Comparison of ENCODE assay signal across 16 cellular contexts in genomic region chr22:45717787-45718186, GRCh38. TPM values are rescaled to one million over a fixed set of nuclear protein-coding genes. Genes with fewer than 3 reads are reported as not detected.
DNase-seq lines count a peak whose midpoint lies in the region; ATAC-seq, FAIRE-seq and TF ChIP-seq lines count a peak whose summit lies in the region.
"Had no signal": no experiment of that assay in that cellular context is flagged by ENCODE, and none has a peak within 500 bp of the region (broad histone marks: within the 10 kb centered on the region; RNA-seq: fewer than 3 reads in every experiment).

No MANE protein-coding gene starts in this region.

- no peak overlapping the region for H3K18ac ChIP-seq in mesenchymal stem cell (ENCODE audit: low read depth in 1 of 2, low read length in 2 of 2)

- H2BK15ac ChIP-seq in mesenchymal stem cell (ENCODE audit: low read depth, poor library complexity, severe bottlenecking): no peak overlapping the region

- no peak overlapping the region for H2BK120ac ChIP-seq in mesenchymal stem cell (ENCODE audit: low read depth, low read length)

- TF ChIP-seq CTCF in bronchial epithelial cell (IDR thresholded peaks at IDR 0.05; ENCODE audit: insufficient read depth, low read length, severe bottlenecking) (no peak), prostate gland (IDR thresholded peaks at IDR 0.05) (no peak)

- no peak overlapping the region for H3K14ac ChIP-seq in mesenchymal stem cell (ENCODE audit: low read length in 2 of 2)

- H4K8ac ChIP-seq in mesenchymal stem cell (ENCODE audit: low read length): no peak overlapping the region

- FAIRE-seq in bronchial epithelial cell (lab: Jason Lieb, UNC): no peak
- FAIRE-seq: K562 had no signal

- no peak overlapping the region for H4K91ac ChIP-seq in mesenchymal stem cell (ENCODE audit: low read length)

- no CpG with 5 or more reads among the region's 1 CpG for WGBS in mesenchymal stem cell
- WGBS in prostate gland: 74% methylated on average over 1 of the region's 1 CpG

- H2AK5ac ChIP-seq in mesenchymal stem cell (ENCODE audit: low read length, severe bottlenecking): no peak overlapping the region

- peak; percentile 44 for DNase-seq in Caki2 (ENCODE audit: low read depth)
- DNase-seq in M059J (ENCODE audit: low read depth): peak; percentile 82
- peak; percentile 83 for DNase-seq in bronchial epithelial cell (ENCODE audit: low read depth)
- DNase-seq in mesenchymal stem cell: peak; percentile 74
- DNase-seq in NCI-H510A (lab: John Stamatoyannopoulos, UW): no peak
- DNase-seq in prostate gland (ENCODE audit: low spot score): no peak
- DNase-seq in NCI-H1417 (lab: John Stamatoyannopoulos, UW): no peak
- DNase-seq: activated CD4-positive, CD25-positive, alpha-beta regulatory T cell treated with anti-CD3 and anti-CD28 coated beads, Interleukin-2, amount 50 U/mL, for 72 hours; activated naive CD8-positive, alpha-beta T cell treated with anti-CD3 and anti-CD28 coated beads, Interleukin-2, amount 10 ng/mL, durations not matched to agents 7 days and 5 days; NCI-H146; NCI-H774 had no signal

- H3K4me3 ChIP-seq in bronchial epithelial cell (ENCODE audit: low read depth, low read length): no peak overlapping the region
- no peak overlapping the region for H3K4me3 ChIP-seq in mesenchymal stem cell (ENCODE audit: insufficient read depth in 1 of 2, low read depth in 1 of 2, low read length in 2 of 2)
- H3K4me3 ChIP-seq in prostate gland: no peak overlapping the region
- H3K4me3 ChIP-seq: K562 had no signal

- no peak overlapping the region for H3K27ac ChIP-seq in mesenchymal stem cell (ENCODE audit: low read length, poor library complexity, severe bottlenecking)
- no peak overlapping the region for H3K27ac ChIP-seq in prostate gland

- H3K4me1 ChIP-seq in mesenchymal stem cell (ENCODE audit: control insufficient read depth, insufficient read depth, low read depth, low read length) (peaks cover 7% of the 10 kb centered on the region), prostate gland (replicated peaks) (no peaks in the 10 kb centered on the region)

- no peak overlapping the region for H3K4ac ChIP-seq in mesenchymal stem cell (ENCODE audit: low read depth in 1 of 2, low read length in 2 of 2)

- no peak overlapping the region for H3K4me2 ChIP-seq in mesenchymal stem cell (ENCODE audit: low read length, poor library complexity, severe bottlenecking)

- in situ Hi-C loops in Caki2 (cut with HindIII; ENCODE audit: low pct_unique_long_range_greater_than_20kb, low sequenced_read_pairs): no loop called here

- peaks cover 9% of the 10 kb centered on the region for H3K36me3 ChIP-seq in bronchial epithelial cell (ENCODE audit: control insufficient read depth, insufficient read depth, low read length)
- peaks cover 6 to 70% of the 10 kb centered on the region in 2 experiments for H3K36me3 ChIP-seq in mesenchymal stem cell (ENCODE audit: control insufficient read depth in 1 of 2, insufficient read depth in 2 of 2, low read depth in 1 of 2, low read length in 2 of 2)
- H3K36me3 ChIP-seq in prostate gland: no peaks in the 10 kb centered on the region

- H3K9me3 ChIP-seq in mesenchymal stem cell (ENCODE audit: control insufficient read depth, low read length): no peaks in the 10 kb centered on the region
- no peaks in the 10 kb centered on the region for H3K9me3 ChIP-seq in prostate gland

- no peak overlapping the region for H2AFZ ChIP-seq in mesenchymal stem cell (ENCODE audit: low read depth, low read length)

- H3K27me3 ChIP-seq in bronchial epithelial cell (ENCODE audit: control insufficient read depth, insufficient read depth, low read length) (no peaks in the 10 kb centered on the region), mesenchymal stem cell (ENCODE audit: control insufficient read depth in 1 of 2, insufficient read depth in 1 of 2, low read length in 2 of 2) (no peaks in the 10 kb centered on the region), prostate gland (replicated peaks; ENCODE audit: insufficient read depth) (no peaks in the 10 kb centered on the region)

- no peak for ATAC-seq in GM18511 (IDR thresholded peaks at IDR 0.05; ENCODE audit: unreplicated experiment)
- ATAC-seq: K562; left lobe of liver; natural killer cell treated with Interleukin-12 subunit alpha and Interleukin-12 subunit beta and Interleukin-15 and Interleukin-18, amount 100 ng/mL, for 72 hours; sciatic nerve had no signal

- intact Hi-C loops in prostate gland (cut with DNase I): no loop called here

- peaks cover 7% of the 10 kb centered on the region for H3K79me1 ChIP-seq in mesenchymal stem cell (replicated peaks; ENCODE audit: low read length, poor library complexity, severe bottlenecking)

- no peak overlapping the region for H3K23ac ChIP-seq in mesenchymal stem cell (ENCODE audit: low read length in 2 of 2)

- no peak overlapping the region for H2BK5ac ChIP-seq in mesenchymal stem cell (ENCODE audit: low read depth, low read length, poor library complexity, severe bottlenecking)

- no peak overlapping the region for H2BK12ac ChIP-seq in mesenchymal stem cell (ENCODE audit: low read length in 2 of 2)

- H3K9ac ChIP-seq in mesenchymal stem cell (ENCODE audit: low read length): peak overlapping the region; percentile 43

- no peak for TF ChIP-seq POLR2A in prostate gland (IDR thresholded peaks at IDR 0.05)

RNA-seq across cellular contexts. Expression of gene ATXN10, which starts 46.2 kb away (rescaled TPM):
- total RNA-seq in Caki2 (2014; rRNA removed; shearing (Covaris generic); ENCODE audit: low replicate concordance): 228 and 323 TPM in 2 replicates
- total RNA-seq in M059J (2014; rRNA removed; shearing (Covaris generic)): 87.7 and 122 TPM in 2 replicates
- total RNA-seq in bronchial epithelial cell: 69.4 and 81.9 TPM in 2 replicates
- 56.6 TPM for polyA plus RNA-seq in mesenchymal stem cell (2013, experiment 1 of 2)
- polyA plus RNA-seq in mesenchymal stem cell (2013, experiment 2 of 2): 60.4 TPM
- total RNA-seq in prostate gland: 100 to 1,000 TPM; 125 to 148 TPM

Comparison
In these comparisons a context has a peak if more than half of its experiments do, and no peak if none do; other contexts are left out.
1. DNase-seq: peak in Caki2 (single experiment), M059J (single experiment), bronchial epithelial cell (single experiment) and mesenchymal stem cell (single experiment); none in NCI-H510A (single experiment), prostate gland (single experiment) and NCI-H1417 (0 of 3).